In the genomic region with DNA sequence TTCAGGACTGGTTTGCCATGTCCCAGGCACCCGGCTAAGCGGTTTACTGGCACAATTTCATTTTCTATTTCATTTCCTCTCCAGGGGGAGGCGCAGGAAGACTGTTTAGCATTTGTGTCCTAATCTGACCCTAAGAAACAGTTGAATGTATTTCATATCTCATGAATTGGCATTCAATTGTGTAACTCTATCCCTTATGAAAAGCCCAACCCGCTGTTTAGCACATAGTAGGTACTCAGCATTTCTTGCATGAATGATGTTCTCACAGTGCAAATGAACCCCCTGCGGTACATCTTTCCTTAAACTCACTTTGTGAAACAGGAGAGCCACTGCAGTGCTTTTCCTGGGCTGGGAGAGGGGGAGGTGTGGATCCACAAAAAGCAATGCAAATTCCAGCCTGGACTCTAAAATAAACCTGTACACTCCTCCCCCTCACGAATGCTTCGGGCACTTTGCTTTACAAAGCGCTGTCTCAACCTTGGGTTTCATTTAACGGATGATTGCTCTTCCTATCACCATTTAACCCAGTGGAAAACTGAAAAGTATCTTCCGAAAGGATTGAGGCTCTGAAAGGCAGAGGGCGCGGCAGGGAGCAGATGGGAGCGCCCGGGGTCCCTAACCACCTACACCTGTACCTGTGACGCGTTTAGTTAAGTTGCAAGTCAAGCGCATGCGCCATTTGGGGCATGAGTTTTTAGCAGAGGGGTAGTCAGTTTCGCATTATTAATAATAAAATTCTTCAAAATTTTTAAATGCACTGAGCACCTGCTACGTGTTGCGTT, we compare ENCODE assay signal across 8 cellular contexts. TPM values are rescaled to one million over a fixed set of nuclear protein-coding genes. Genes with fewer than 3 reads are reported as not detected.
DNase-seq lines count a peak whose midpoint lies in the region; ATAC-seq and TF ChIP-seq lines count a peak whose summit lies in the region.

No MANE protein-coding gene starts in this region.

- CTCF ChIA-PET in BJ (lab: Yijun Ruan, JAX) = interaction anchor here (1.1 to 4.1 kb wide), 10 partner anchors 10 to 221 kb away, joined by 3 to 27 read pairs (median 5); partner anchors contain the start of gene PIAS4

- WGBS in mesendoderm (ENCODE audit: extremely low coverage, insufficient coverage, low lambda C conversion rate) = no CpG with 5 or more reads among the region's 21 CpGs

- no peak overlapping the region for H2BK5ac ChIP-seq in mesendoderm (ENCODE audit: low read length)

- H3K27me3 ChIP-seq in BJ (ENCODE audit: control insufficient read depth, insufficient read depth, low read length) = no peaks in the 10 kb centered on the region
- no peaks in the 10 kb centered on the region for H3K27me3 ChIP-seq in endocrine pancreas (ENCODE audit: control insufficient read depth, insufficient read depth, low read length)
- no peaks in the 10 kb centered on the region for H3K27me3 ChIP-seq in mesendoderm (ENCODE audit: insufficient read depth, low read length, poor library complexity)

- H4K5ac ChIP-seq in mesendoderm (ENCODE audit: low read length) = no peak overlapping the region

- H3K23ac ChIP-seq in mesendoderm (ENCODE audit: low read length) = no peak overlapping the region

- H3K79me2 ChIP-seq in mesendoderm (ENCODE audit: control insufficient read depth, insufficient read depth, low read length) = peaks cover 38% of the 10 kb centered on the region

- no peak for ATAC-seq in GM21360 (IDR thresholded peaks at IDR 0.05; ENCODE audit: unreplicated experiment)

- POLR2A ChIA-PET in BJ (lab: Charles Lee) = no interaction called here

- H3K56ac ChIP-seq in mesendoderm (ENCODE audit: low read length) = peak overlapping the region; percentile 22

- H3K4me2 ChIP-seq in mesendoderm (ENCODE audit: low read length) = peak overlapping the region; percentile 41

- no peak overlapping the region for H4K8ac ChIP-seq in mesendoderm (ENCODE audit: low read depth, low read length)

- H3K4me3 ChIP-seq in BJ (ENCODE audit: low read depth, low read length) (peak overlapping the region; percentile 68; the same call in 1 of the 2 replicates), endocrine pancreas (ENCODE audit: control insufficient read depth, insufficient read depth, low read length) (peak overlapping the region; percentile 83), mesendoderm (ENCODE audit: low read length) (no peak overlapping the region)

- H3K9ac ChIP-seq in endocrine pancreas (ENCODE audit: control insufficient read depth, insufficient read depth, low read length) (peak overlapping the region; percentile 78), mesendoderm (ENCODE audit: low read length) (peak overlapping the region; percentile 47)

- H3K4me1 ChIP-seq in endocrine pancreas (ENCODE audit: control insufficient read depth, insufficient read depth, low read length) = peaks cover 5% of the 10 kb centered on the region
- peaks cover 5% of the 10 kb centered on the region for H3K4me1 ChIP-seq in mesendoderm (ENCODE audit: control insufficient read depth, low read depth, low read length)

- H3K4ac ChIP-seq in mesendoderm (ENCODE audit: low read depth, low read length) = no peak overlapping the region

- peak; percentile 63 for TF ChIP-seq CTCF in BJ (IDR thresholded peaks at IDR 0.05; ENCODE audit: insufficient read depth, low read depth, low read length)

- no peak for DNase-seq in BJ (ENCODE audit: low read depth)
- peak; percentile 87 for DNase-seq in HCEC 1CT
- peak; percentile 76 for DNase-seq in NCI-H446 treated with DMSO at 0.1 percent for 48 hours (lab: John Stamatoyannopoulos, UW)
- DNase-seq in activated CD4-positive, alpha-beta T cell treated with anti-CD3 and anti-CD28 coated beads for 48 hours = peak; percentile 66
- DNase-seq in mesendoderm = no peak
- DNase-seq in substantia nigra (lab: John Stamatoyannopoulos, UW) = peak in 30 of 49 donors; percentile 21 to 66 (median 42)

- H3K27ac ChIP-seq in mesendoderm (ENCODE audit: low read depth, low read length) = no peak overlapping the region
- peak overlapping the region; percentile 23 for H3K27ac ChIP-seq in substantia nigra (ENCODE audit: low read depth, low read length, poor library complexity, severe bottlenecking)

- no peaks in the 10 kb centered on the region for H3K9me3 ChIP-seq in endocrine pancreas (ENCODE audit: control insufficient read depth, low read length)

- no peak overlapping the region for H3K18ac ChIP-seq in mesendoderm (ENCODE audit: low read length)

- H2AK5ac ChIP-seq in mesendoderm (ENCODE audit: low read length) = no peak overlapping the region

- H3K36me3 ChIP-seq in BJ (ENCODE audit: control insufficient read depth, insufficient read depth, low read length) (peaks cover 29% of the 10 kb centered on the region), endocrine pancreas (ENCODE audit: control insufficient read depth, insufficient read depth, low read length) (peaks cover 21% of the 10 kb centered on the region), mesendoderm (ENCODE audit: control insufficient read depth, insufficient read depth, low read length) (peaks cover 24% of the 10 kb centered on the region)

- H2BK15ac ChIP-seq in mesendoderm (replicated peaks; ENCODE audit: low read depth) = no peak overlapping the region

- H2BK120ac ChIP-seq in mesendoderm (ENCODE audit: low read depth, low read length) = no peak overlapping the region

- peaks cover 10% of the 10 kb centered on the region for H3K79me1 ChIP-seq in mesendoderm (ENCODE audit: low read length)

RNA-seq across cellular contexts. Expression of gene EEF2, which starts 1.2 kb away (rescaled TPM):
- polyA plus RNA-seq in BJ (2011; rRNA removed) = 1,661 and 2,469 TPM in 2 replicates
- polyA minus RNA-seq in BJ (2011; rRNA and poly(A)+ RNA removed) = 1,581 and 1,890 TPM in 2 replicates
- 1,945 TPM for polyA plus RNA-seq in mesendoderm (2013, experiment 1 of 2)
- polyA plus RNA-seq in mesendoderm (2013, experiment 2 of 2) = 1,914 TPM

RNA-seq across cellular contexts. Expression of gene DAPK3, which starts 15.6 kb away (rescaled TPM):
- 132 and 178 TPM in 2 replicates for polyA plus RNA-seq in BJ (2011; rRNA removed)
- 95.0 and 99.1 TPM in 2 replicates for polyA minus RNA-seq in BJ (2011; rRNA and poly(A)+ RNA removed)
- polyA plus RNA-seq in mesendoderm (2013, experiment 1 of 2) = 96.8 TPM
- polyA plus RNA-seq in mesendoderm (2013, experiment 2 of 2) = 100 TPM

RNA-seq across cellular contexts. Expression of gene PIAS4, which starts 21.1 kb away (rescaled TPM):
- 10.9 and 18.2 TPM in 2 replicates for polyA plus RNA-seq in BJ (2011; rRNA removed)
- 10.9 and 14.0 TPM in 2 replicates for polyA minus RNA-seq in BJ (2011; rRNA and poly(A)+ RNA removed)
- polyA plus RNA-seq in mesendoderm (2013, experiment 1 of 2) = 63.4 TPM
- 63.3 TPM for polyA plus RNA-seq in mesendoderm (2013, experiment 2 of 2)

RNA-seq across cellular contexts. Expression of gene NMRK2, which starts 53.6 kb away (rescaled TPM):
- not detected in 2 replicates for polyA plus RNA-seq in BJ (2011; rRNA removed)
- polyA minus RNA-seq in BJ (2011; rRNA and poly(A)+ RNA removed) = not detected in 2 replicates
- polyA plus RNA-seq in mesendoderm (2013, experiment 1 of 2) = 23.5 TPM
- polyA plus RNA-seq in mesendoderm (2013, experiment 2 of 2) = 22.6 TPM

Comparison
In these comparisons a context has a peak if more than half of its experiments do, and no peak if none do; other contexts are left out.
1. DNase-seq: peak in HCEC 1CT (single experiment), NCI-H446 treated with DMSO at 0.1 percent for 48 hours (single experiment), activated CD4-positive, alpha-beta T cell treated with anti-CD3 and anti-CD28 coated beads for 48 hours (single experiment) and substantia nigra (30 of 49); none in BJ (single experiment) and mesendoderm (single experiment).